In genomic region chr13:45718063-45718462, GRCh38 we compare ENCODE assay signal across 10 cellular contexts. TPM values are rescaled to one million over a fixed set of nuclear protein-coding genes. Genes with fewer than 3 reads are reported as not detected.
DNase-seq lines count a peak whose midpoint lies in the region; ATAC-seq, FAIRE-seq and TF ChIP-seq lines count a peak whose summit lies in the region.
"Had no signal": no experiment of that assay in that cellular context is flagged by ENCODE, and none has a peak within 500 bp of the region (broad histone marks: within the 10 kb centered on the region; RNA-seq: fewer than 3 reads in every experiment).

No MANE protein-coding gene starts in this region.

- H3K4me3 Mint-ChIP-seq in HFFc6 = no peak overlapping the region

- H3K4me3 ChIP-seq in keratinocyte (ENCODE audit: control insufficient read depth in 2 of 3, extremely low read depth in 1 of 3, insufficient read depth in 2 of 3, low read depth in 1 of 3, low read length in 3 of 3) (no peak overlapping the region), neuronal stem cell (ENCODE audit: low read length in 2 of 2) (no peak overlapping the region)
- H3K4me3 ChIP-seq: lung, SJSA1 had no signal

- ATAC-seq in SK-N-SH treated with all-trans-retinoic acid at 6 μM for 48 hours (peak; percentile 67), GM21529 (IDR thresholded peaks at IDR 0.05; ENCODE audit: unreplicated experiment) (no peak), HG02870 (IDR thresholded peaks at IDR 0.05; ENCODE audit: unreplicated experiment) (no peak)

- no peaks in the 10 kb centered on the region for H4K20me1 ChIP-seq in keratinocyte (ENCODE audit: control insufficient read depth, extremely low read depth, insufficient read depth, low read length)

- peaks cover 10% of the 10 kb centered on the region for H3K4me1 Mint-ChIP-seq in HFFc6 (ENCODE audit: low read depth)

- H3K9ac ChIP-seq in keratinocyte (ENCODE audit: control insufficient read depth, extremely low read depth, insufficient read depth, low read length) (no peak overlapping the region), neuronal stem cell (ENCODE audit: low read depth, low read length, poor library complexity) (no peak overlapping the region)

- peaks cover 1% of the 10 kb centered on the region for H3K79me1 ChIP-seq in neuronal stem cell (ENCODE audit: low read depth, low read length)

- no peak overlapping the region for H2BK15ac ChIP-seq in neuronal stem cell (ENCODE audit: low read length)

- dilution Hi-C loops in keratinocyte (cut with MboI; ENCODE audit: extremely low pct_ligation_motif_present, low sequenced_read_pairs) = no loop called here

- H3K27ac Mint-ChIP-seq in HFFc6 = no peak overlapping the region

- no peak overlapping the region for H2BK120ac ChIP-seq in neuronal stem cell (ENCODE audit: low read depth, low read length)

- H3K27me3 ChIP-seq in keratinocyte (ENCODE audit: control insufficient read depth, extremely low read depth, insufficient read depth, low read length) (peaks cover 9% of the 10 kb centered on the region), neuronal stem cell (ENCODE audit: control insufficient read depth in 3 of 3, insufficient read depth in 3 of 3, low read depth in 1 of 3, low read length in 3 of 3) (no peaks in the 10 kb centered on the region)
- H3K27me3 ChIP-seq: SJSA1 had no signal

- H3K36me3 ChIP-seq in keratinocyte (ENCODE audit: control insufficient read depth in 2 of 2, extremely low read depth in 1 of 2, insufficient read depth in 2 of 2, low read length in 2 of 2) (no peaks in the 10 kb centered on the region), neuronal stem cell (replicated peaks in 1 of 2; ENCODE audit: control insufficient read depth in 2 of 2, insufficient read depth in 2 of 2, low read length in 2 of 2) (no peaks in the 10 kb centered on the region)
- H3K36me3 ChIP-seq: SJSA1 had no signal

- peak; percentile 68 for FAIRE-seq in keratinocyte (lab: Jason Lieb, UNC)

- no peak overlapping the region for H4K91ac ChIP-seq in neuronal stem cell (ENCODE audit: low read depth, low read length, poor library complexity)

- no peaks in the 10 kb centered on the region for H3K9me1 ChIP-seq in keratinocyte (ENCODE audit: control insufficient read depth, extremely low read depth, insufficient read depth, low read length)

- H2AK5ac ChIP-seq in neuronal stem cell (ENCODE audit: low read depth, low read length) = no peak overlapping the region

- no CpG with 5 or more reads among the region's 5 CpGs for WGBS in neuronal stem cell (ENCODE audit: extremely low coverage in 2 of 2, insufficient read length in 2 of 2, insufficient replicate concordance in 1 of 2), 2 donors

- H2AFZ ChIP-seq in keratinocyte (ENCODE audit: control insufficient read depth, low read length) (no peak overlapping the region), neuronal stem cell (ENCODE audit: low read length) (no peak overlapping the region)

- H3K9me3 ChIP-seq in keratinocyte (ENCODE audit: control insufficient read depth, low read depth, low read length) = no peaks in the 10 kb centered on the region
- no peaks in the 10 kb centered on the region for H3K9me3 ChIP-seq in neuronal stem cell (replicated peaks in 1 of 2; ENCODE audit: control insufficient read depth in 2 of 2, insufficient read depth in 1 of 2, low read depth in 1 of 2, low read length in 2 of 2)
- H3K9me3 ChIP-seq: SJSA1 had no signal

- no peak overlapping the region for H3K14ac ChIP-seq in neuronal stem cell (ENCODE audit: low read length)

- H3K27me3 Mint-ChIP-seq in HFFc6 (ENCODE audit: insufficient read depth) = peaks cover 13% of the 10 kb centered on the region

- DNase-seq in ELF-1 (ENCODE audit: low read depth, low spot score) (peak; percentile 44), HFFc6 (peak; percentile 20), keratinocyte (ENCODE audit: low read depth, low spot score) (no peak), HK-2 (ENCODE audit: unreplicated experiment) (no peak), neuronal stem cell (ENCODE audit: low spot score) (no peak)

- no peak overlapping the region for H2BK12ac ChIP-seq in neuronal stem cell (ENCODE audit: low read length)

- no peaks in the 10 kb centered on the region for H3K9me3 Mint-ChIP-seq in HFFc6

- no peak overlapping the region for H3K18ac ChIP-seq in neuronal stem cell (ENCODE audit: low read length)

- no peak overlapping the region for H3K23ac ChIP-seq in neuronal stem cell (ENCODE audit: low read depth, low read length, poor library complexity)

- H3K4ac ChIP-seq in neuronal stem cell (ENCODE audit: low read length) = no peak overlapping the region

- no peaks in the 10 kb centered on the region for H3K36me3 Mint-ChIP-seq in HFFc6 (ENCODE audit: low read depth)

- H4K8ac ChIP-seq in neuronal stem cell (ENCODE audit: low read depth, low read length) = no peak overlapping the region

- no peak overlapping the region for H2BK5ac ChIP-seq in neuronal stem cell (ENCODE audit: low read length)

- no peaks in the 10 kb centered on the region for H3K79me2 ChIP-seq in keratinocyte (ENCODE audit: control insufficient read depth, insufficient read depth, low read length)

- TF ChIP-seq CTCF in HFFc6 (IDR thresholded peaks at IDR 0.05) = peak; percentile 76
- TF ChIP-seq CTCF in keratinocyte (optimal IDR thresholded peaks at IDR 0.05 in 1 of 3, IDR thresholded peaks at IDR 0.05 in 1 of 3, conservative IDR thresholded peaks at IDR 0.05 in 1 of 3; ENCODE audit: extremely low read depth in 1 of 3, insufficient read depth in 2 of 3, low read length in 3 of 3) = peak; percentile 71 to 81 (median 72)

- H3K4me1 ChIP-seq in keratinocyte (ENCODE audit: control insufficient read depth, extremely low read depth, insufficient read depth, low read length) (no peaks in the 10 kb centered on the region), neuronal stem cell (ENCODE audit: control insufficient read depth in 2 of 2, insufficient read depth in 1 of 2, low read depth in 1 of 2, low read length in 2 of 2) (peaks cover 1 to 7% of the 10 kb centered on the region in 2 donors)
- H3K4me1 ChIP-seq: SJSA1 had no signal

- H3K27ac ChIP-seq in keratinocyte (ENCODE audit: control insufficient read depth, insufficient read depth, low read length) (no peak overlapping the region), neuronal stem cell (replicated peaks; ENCODE audit: low read length) (no peak overlapping the region)
- H3K27ac ChIP-seq: SJSA1 had no signal

- H3K4me2 ChIP-seq in keratinocyte (ENCODE audit: control insufficient read depth, extremely low read depth, insufficient read depth, low read depth, low read length) = no peak overlapping the region
- no peak overlapping the region for H3K4me2 ChIP-seq in neuronal stem cell (ENCODE audit: insufficient read depth, low read length, poor library complexity, severe bottlenecking)

TF ChIP-seq in SK-N-SH treated with all-trans-retinoic acid at 6 μM for 48 hours, 23 proteins besides CTCF, POLR2A, EP300 and RAD21 (continues in another document):
- no peak for TF ChIP-seq PPARA (CRISPR knock-in tag; IDR thresholded peaks at IDR 0.05; ENCODE audit: borderline replicate concordance)
- no peak for TF ChIP-seq TOX (CRISPR knock-in tag; IDR thresholded peaks at IDR 0.05; ENCODE audit: borderline replicate concordance)
- TF ChIP-seq OSR1 (CRISPR knock-in tag; IDR thresholded peaks at IDR 0.05) = no peak
- TF ChIP-seq ARNTL (CRISPR knock-in tag; IDR thresholded peaks at IDR 0.05; ENCODE audit: borderline replicate concordance, low read depth) = no peak
- TF ChIP-seq POU6F1 (CRISPR knock-in tag; IDR thresholded peaks at IDR 0.05; ENCODE audit: borderline replicate concordance, low read depth) = no peak
- TF ChIP-seq RARB (CRISPR knock-in tag; IDR thresholded peaks at IDR 0.05) = no peak
- TF ChIP-seq ZFP30 (CRISPR knock-in tag; IDR thresholded peaks at IDR 0.05) = no peak
- no peak for TF ChIP-seq ZC3H10 (CRISPR knock-in tag; IDR thresholded peaks at IDR 0.05)
- no peak for TF ChIP-seq CSDC2 (CRISPR knock-in tag; IDR thresholded peaks at IDR 0.05)
- no peak for TF ChIP-seq BACH2 (CRISPR knock-in tag; IDR thresholded peaks at IDR 0.05; ENCODE audit: borderline replicate concordance)
- no peak for TF ChIP-seq CREB5 (CRISPR knock-in tag; IDR thresholded peaks at IDR 0.05; ENCODE audit: low read depth)

RNA-seq across cellular contexts. Expression of gene CBY2, which starts 15.9 kb away (rescaled TPM):
- total RNA-seq in HFFc6 (2021; fragmentation: NEBNext Ultra II Directional; extraction: Animal tissue kit (Norgen Biotek cat#: 25700)) = not detected
- polyA plus RNA-seq in keratinocyte = not detected in 3 replicates
- polyA plus RNA-seq in keratinocyte (2011; ENCODE audit: low read depth) = not detected
- not detected in 2 replicates for polyA plus RNA-seq in keratinocyte (2011; cell fraction: cytosol; rRNA removed)
- not detected in 2 replicates for polyA plus RNA-seq in keratinocyte (2011; cell fraction: nucleus; rRNA removed)
- polyA plus RNA-seq in keratinocyte (2012; ENCODE audit: low replicate concordance) = not detected in 2 replicates
- polyA minus RNA-seq in keratinocyte = not detected in 3 replicates
- polyA minus RNA-seq in keratinocyte (2011; cell fraction: cytosol; rRNA and poly(A)+ RNA removed) = not detected
- not detected in 2 replicates for polyA minus RNA-seq in keratinocyte (2011; cell fraction: nucleus; rRNA and poly(A)+ RNA removed)
- polyA plus RNA-seq in neuronal stem cell (2013, experiment 1 of 2) = 0.08 TPM
- polyA plus RNA-seq in neuronal stem cell (2013, experiment 2 of 2) = 0.10 TPM
- total RNA-seq: lung, SJSA1 had no signal
- polyA plus RNA-seq: lung had no signal

Comparison
In these comparisons a context has a peak if more than half of its experiments do, and no peak if none do; other contexts are left out.
1. DNase-seq: peak in ELF-1 (single experiment) and HFFc6 (single experiment); none in keratinocyte (single experiment), HK-2 (single experiment) and neuronal stem cell (single experiment).